ENCODE assay signal across 1 cellular context in the genomic region with DNA sequence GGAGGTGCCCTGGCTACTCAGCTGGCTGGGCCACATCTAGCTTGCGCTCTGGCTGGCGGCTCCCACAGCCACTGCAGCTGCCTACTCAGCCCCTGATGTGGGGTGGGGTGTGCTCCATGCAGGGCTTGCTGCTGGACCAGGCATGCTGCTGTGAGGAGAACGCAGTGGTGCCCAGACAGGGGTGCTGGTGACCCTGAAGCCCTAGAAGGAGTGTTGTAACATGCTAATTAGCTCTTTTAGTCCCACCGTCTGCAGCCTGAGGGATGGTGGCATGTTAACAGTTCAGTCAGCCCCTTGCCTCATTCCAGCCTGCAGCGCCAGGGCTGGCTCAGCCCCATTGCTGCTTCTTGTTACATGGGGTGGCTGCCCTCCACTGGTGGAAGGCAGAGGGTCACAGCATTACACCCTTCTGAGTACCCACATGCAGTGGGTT.
TF ChIP-seq lines count a peak whose summit lies in the region.

No MANE protein-coding gene starts in this region.

TF ChIP-seq in IMR-90, 13 proteins besides CTCF, POLR2A, EP300 and RAD21 (continued from another document):
- no peak for TF ChIP-seq ELK1 (IDR thresholded peaks at IDR 0.05; ENCODE audit: borderline replicate concordance, low read depth, low read length)
- no peak for TF ChIP-seq CHD1 (IDR thresholded peaks at IDR 0.05; ENCODE audit: low read depth, low read length)
- no peak for TF ChIP-seq MAZ (IDR thresholded peaks at IDR 0.05; ENCODE audit: borderline replicate concordance, low read depth, low read length)
- no peak for TF ChIP-seq RFX5 (IDR thresholded peaks at IDR 0.05; ENCODE audit: low read depth, low read length)
- TF ChIP-seq, protein P1, sequence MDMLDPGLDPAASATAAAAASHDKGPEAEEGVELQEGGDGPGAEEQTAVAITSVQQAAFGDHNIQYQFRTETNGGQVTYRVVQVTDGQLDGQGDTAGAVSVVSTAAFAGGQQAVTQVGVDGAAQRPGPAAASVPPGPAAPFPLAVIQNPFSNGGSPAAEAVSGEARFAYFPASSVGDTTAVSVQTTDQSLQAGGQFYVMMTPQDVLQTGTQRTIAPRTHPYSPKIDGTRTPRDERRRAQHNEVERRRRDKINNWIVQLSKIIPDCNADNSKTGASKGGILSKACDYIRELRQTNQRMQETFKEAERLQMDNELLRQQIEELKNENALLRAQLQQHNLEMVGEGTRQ (IDR thresholded peaks at IDR 0.05; ENCODE audit: low read depth, low read length), result no peak
TF ChIP-seq in IMR-90: peak in this region for 0.
